Comparison of ENCODE assay signal across 1 cellular context in the genomic region with DNA sequence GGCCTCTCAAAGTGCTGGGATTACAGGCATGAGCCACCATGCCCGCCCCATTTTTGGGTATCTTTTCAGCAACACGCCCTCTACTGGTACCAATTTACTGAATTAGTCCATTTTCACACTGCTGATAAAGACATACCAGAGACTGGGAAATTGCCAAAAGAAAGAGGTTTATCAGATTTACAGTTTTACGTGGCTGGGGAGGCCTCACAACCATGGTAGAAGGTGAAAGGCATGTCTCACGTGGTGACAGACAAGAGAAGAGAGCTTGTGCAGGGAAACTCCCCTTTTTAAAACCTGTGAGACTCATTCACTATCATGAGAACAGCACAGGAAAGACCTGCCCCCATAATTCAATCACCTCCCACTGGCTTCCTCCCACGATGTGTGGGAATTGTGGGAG.
TF ChIP-seq lines count a peak whose summit lies in the region.

No MANE protein-coding gene starts in this region.

TF ChIP-seq in H1, 55 proteins besides CTCF, POLR2A, EP300 and RAD21:
- peak; percentile 50; the same call in 1 of the 2 replicates for TF ChIP-seq KDM1A (IDR thresholded peaks at IDR 0.05; ENCODE audit: borderline replicate concordance, low read length)
TF ChIP-seq in H1: peak in this region for 1; not testable (repeated sequence) for 54.
